In genomic region chr11:57249384-57250319, GRCh38 we compare ENCODE assay signal across 8 cellular contexts. TPM values are rescaled to one million over a fixed set of nuclear protein-coding genes. Genes with fewer than 3 reads are reported as not detected.
A peak's percentile ranks its signal among the peaks of the same experiment; 100 is the strongest.
DNase-seq lines count a peak whose midpoint lies in the region; ATAC-seq and FAIRE-seq lines count a peak whose summit lies in the region.

No MANE protein-coding gene starts in this region.

- peak; percentile 39 for FAIRE-seq in frontal cortex (lab: Jason Lieb, UNC)

- peak; percentile 29 to 54 for DNase-seq in AML-193 (lab: John Stamatoyannopoulos, UW)
- DNase-seq in NCI-H774 (lab: John Stamatoyannopoulos, UW) = peak; percentile 4
- DNase-seq in activated T-cell treated with anti-CD3 and anti-CD28 coated beads, Interleukin-2, amount 50 U/mL, for 1 hour = peak; percentile 31
- no peak for DNase-seq in frontal cortex (ENCODE audit: low spot score in 2 of 2)
- peak; percentile 43 for DNase-seq in pons (ENCODE audit: low spot score)
- no peak for DNase-seq in cortex of kidney (lab: John Stamatoyannopoulos, UW)

- ATAC-seq in GM18519 (IDR thresholded peaks at IDR 0.05; ENCODE audit: low FRiP score, unreplicated experiment) (peak; percentile 54), HG03135 (IDR thresholded peaks at IDR 0.05; ENCODE audit: unreplicated experiment) (peak; percentile 77)

RNA-seq across cellular contexts. Expression of gene APLNR, which starts 12.6 kb away (rescaled TPM):
- 5.3 TPM for total RNA-seq in frontal cortex

Comparison
In these comparisons a context has a peak if more than half of its experiments do, and no peak if none do; other contexts are left out.
1. DNase-seq: peak in AML-193 (2 of 2), NCI-H774 (single experiment), activated T-cell treated with anti-CD3 and anti-CD28 coated beads, Interleukin-2, amount 50 U/mL, for 1 hour (single experiment) and pons (single experiment); none in frontal cortex (0 of 2) and cortex of kidney (single experiment).